Comparison of ENCODE assay signal across 8 cellular contexts in genomic region chr19:55166530-55167268, GRCh38. TPM values are rescaled to one million over a fixed set of nuclear protein-coding genes. Genes with fewer than 3 reads are reported as not detected.
A peak's percentile ranks its signal among the peaks of the same experiment; 100 is the strongest.
DNase-seq lines count a peak whose midpoint lies in the region; ATAC-seq, FAIRE-seq and TF ChIP-seq lines count a peak whose summit lies in the region.

DNAAF3 (minus strand) TSS chr19:55166613; CDS start chr19:55166413, 200 bp downstream.

- peak in 1 of 2 donors; percentile 18 for TF ChIP-seq POLR2A in heart left ventricle (IDR thresholded peaks at IDR 0.05)

- H4K12ac ChIP-seq in trophoblast cell (ENCODE audit: low read depth, low read length), result no peak within 1 kb of the TSS

- H3K14ac ChIP-seq in trophoblast cell (ENCODE audit: low read length), result no peak within 1 kb of the TSS

- no peak within 1 kb of the TSS for H3K9ac ChIP-seq in trophoblast cell (ENCODE audit: low read length)

- peak within 1 kb of the TSS; percentile 69 for H3K4me2 ChIP-seq in trophoblast cell (ENCODE audit: low read length)

- H2AFZ ChIP-seq in trophoblast cell (ENCODE audit: insufficient read depth, low read length, poor library complexity), result peak within 1 kb of the TSS; percentile 70

- no peak within 1 kb of the TSS for H3K18ac ChIP-seq in trophoblast cell (ENCODE audit: low read length)

- peak; percentile 63 for FAIRE-seq in urothelium cell line (lab: Jason Lieb, UNC)

- peak; percentile 85 for ATAC-seq in HG02588 (IDR thresholded peaks at IDR 0.05; ENCODE audit: unreplicated experiment)
- peak; percentile 98 to 99 (median 98) for ATAC-seq in heart left ventricle

- H4K91ac ChIP-seq in trophoblast cell (ENCODE audit: low read depth, low read length), result no peak within 1 kb of the TSS

- H3K36me3 ChIP-seq in heart left ventricle (peaks cover 0 to 23% (median 0%) of the 10 kb centered on the region in 9 donors), trophoblast cell (ENCODE audit: control insufficient read depth in 1 of 2, insufficient read depth in 2 of 2, low read length in 2 of 2) (no peaks in the 10 kb centered on the region)

- intact Hi-C loops in heart left ventricle (cut with DNase I), result no loop called here

- no peak within 1 kb of the TSS for H2BK120ac ChIP-seq in trophoblast cell (ENCODE audit: insufficient read depth, low read length, poor library complexity)

- H3K4me1 ChIP-seq in heart left ventricle, result peaks cover 0 to 19% (median 7%) of the 10 kb centered on the region in 12 donors
- H3K4me1 ChIP-seq in trophoblast cell (ENCODE audit: control insufficient read depth in 1 of 2, insufficient read depth in 2 of 2, low read length in 2 of 2), result peaks cover 2 to 3% of the 10 kb centered on the region in 2 experiments

- H3K27ac ChIP-seq in heart left ventricle (peak within 1 kb of the TSS in 3 of 12 donors; percentile 5 to 24 (median 22)), trophoblast cell (ENCODE audit: low read depth, low read length) (no peak within 1 kb of the TSS)

- H2BK5ac ChIP-seq in trophoblast cell (ENCODE audit: low read depth, low read length, poor library complexity), result no peak within 1 kb of the TSS

- H3K27me3 ChIP-seq in heart left ventricle (peaks cover 7 to 85% (median 48%) of the 10 kb centered on the region in 9 donors), trophoblast cell (ENCODE audit: insufficient read depth, low read length) (peaks cover 4% of the 10 kb centered on the region)

- H2BK12ac ChIP-seq in trophoblast cell (ENCODE audit: low read length), result no peak within 1 kb of the TSS

- TF ChIP-seq CTCF in heart left ventricle (IDR thresholded peaks at IDR 0.05), result no peak

- H3K23ac ChIP-seq in trophoblast cell (ENCODE audit: low read length), result no peak within 1 kb of the TSS

- DNase-seq in Daoy (ENCODE audit: low read depth) (peak; percentile 99), NCI-H128 (lab: John Stamatoyannopoulos, UW; ENCODE audit: unreplicated experiment) (peak; percentile 89), SKM-1 treated with dmso at 0.1 percent for 144 hours (lab: John Stamatoyannopoulos, UW; ENCODE audit: unreplicated experiment) (peak; percentile 83), amniotic stem cell (lab: John Stamatoyannopoulos, UW) (peak; percentile 95), heart left ventricle (peak; percentile 93 to 97 (median 94)), trophoblast cell (peak; percentile 86 to 97), urothelium cell line (ENCODE audit: low spot score) (peak; percentile 99)

- H2AK5ac ChIP-seq in trophoblast cell (ENCODE audit: low read length), result no peak within 1 kb of the TSS

- H3K4me3 ChIP-seq in heart left ventricle (peak within 1 kb of the TSS in 11 of 12 donors; percentile 16 to 59 (median 46)), trophoblast cell (ENCODE audit: low read depth, low read length) (peak within 1 kb of the TSS; percentile 63)

- no peaks in the 10 kb centered on the region for H3K79me2 ChIP-seq in trophoblast cell (ENCODE audit: control insufficient read depth, insufficient read depth, low read length, poor library complexity)

- H4K8ac ChIP-seq in trophoblast cell (ENCODE audit: low read depth, low read length), result no peak within 1 kb of the TSS

- H3K4ac ChIP-seq in trophoblast cell (ENCODE audit: low read depth, low read length), result no peak within 1 kb of the TSS

- 1 to 5% (median 2%) methylated on average over 32 to 33 of the region's 33 CpGs for WGBS in heart left ventricle, 4 donors
- no CpG with 5 or more reads among the region's 33 CpGs for whole genome bisulfite sequencing in trophoblast cell (ENCODE audit: extremely low coverage, insufficient coverage, insufficient read length)

- H3K9me3 ChIP-seq in heart left ventricle (no peaks in the 10 kb centered on the region), trophoblast cell (ENCODE audit: insufficient read depth, low read depth, low read length) (peaks cover 3% of the 10 kb centered on the region)

- H3K79me1 ChIP-seq in trophoblast cell (ENCODE audit: low read length), result no peaks in the 10 kb centered on the region

RNA-seq across cellular contexts. Expression of gene DNAAF3, which starts in this region (rescaled TPM):
- 3.1 and 7.1 TPM in 2 replicates for total RNA-seq in Daoy (2014; rRNA removed; shearing (Covaris generic))
- total RNA-seq in heart left ventricle, result 1 to 10 TPM in 7 of 9 donors, under 1 TPM in 2; 0.56 to 5.7 (median 2.1) TPM
- polyA plus RNA-seq in heart left ventricle, result 1 to 10 TPM; 1.8 to 4.4 TPM
- 0.44 and 0.53 TPM in 2 replicates for polyA plus RNA-seq in trophoblast cell (2013)
